In the genomic region with DNA sequence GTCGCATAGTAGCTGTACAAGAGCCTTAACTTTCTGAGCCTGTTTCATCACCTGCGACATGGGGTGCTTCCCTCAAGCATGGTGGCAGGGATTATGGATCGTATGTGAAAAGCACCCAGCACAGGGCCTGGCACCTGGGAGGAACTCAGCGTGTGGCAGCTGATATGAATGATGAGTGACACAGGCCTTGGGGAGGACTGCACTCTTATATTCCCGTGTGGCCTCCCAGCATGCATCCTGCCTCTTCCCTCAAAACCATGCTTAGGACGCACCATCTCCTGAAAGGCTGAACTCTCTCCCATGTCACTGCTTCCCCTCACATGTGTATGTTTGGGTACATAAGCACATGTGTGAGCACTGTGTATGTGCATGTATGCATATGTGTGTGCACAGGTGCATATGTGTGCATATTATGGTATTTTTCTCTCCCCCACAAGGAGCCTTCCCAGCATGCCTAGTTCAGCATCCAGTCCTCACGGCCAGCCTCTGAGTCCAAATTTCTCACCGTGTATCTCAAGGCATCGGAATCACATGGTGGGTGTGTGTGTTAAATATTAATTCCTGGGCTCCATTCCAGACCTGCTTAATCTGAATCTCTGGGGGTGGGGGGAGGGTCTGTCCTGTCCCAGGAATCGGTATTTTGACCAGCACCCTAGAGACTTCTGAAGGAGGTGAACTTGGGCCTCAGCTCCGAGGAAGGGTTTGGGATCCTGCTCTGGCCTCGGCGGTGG, we compare ENCODE assay signal across 31 cellular contexts. TPM values are rescaled to one million over a fixed set of nuclear protein-coding genes. Genes with fewer than 3 reads are reported as not detected.
DNase-seq lines count a peak whose midpoint lies in the region; ATAC-seq, FAIRE-seq and TF ChIP-seq lines count a peak whose summit lies in the region.
"Had no signal": no experiment of that assay in that cellular context is flagged by ENCODE, and none has a peak within 500 bp of the region (broad histone marks: within the 10 kb centered on the region; RNA-seq: fewer than 3 reads in every experiment).

No MANE protein-coding gene starts in this region.

- H3K56ac ChIP-seq in IMR-90 (ENCODE audit: extremely low read depth, insufficient read depth, low read length) = no peak overlapping the region

- H2BK5ac ChIP-seq in IMR-90 (ENCODE audit: low read depth, low read length, poor library complexity, severe bottlenecking) = no peak overlapping the region

- H3K9me3 ChIP-seq in IMR-90 (ENCODE audit: control insufficient read depth, insufficient read depth, low read length) = no peaks in the 10 kb centered on the region
- H3K9me3 ChIP-seq: BLaER1, colonic mucosa, Peyer's patch, SJCRH30, thyroid gland had no signal

- no peak overlapping the region for H3K18ac ChIP-seq in IMR-90 (ENCODE audit: low read depth, low read length)

- no peak overlapping the region for H2BK20ac ChIP-seq in IMR-90 (ENCODE audit: low read depth, low read length)

- intact Hi-C loops in IMR-90 (cut with micrococcal nuclease) = no loop called here

- H3K79me1 ChIP-seq in IMR-90 (ENCODE audit: low read depth in 1 of 2, low read length in 2 of 2) = no peaks in the 10 kb centered on the region

- no peak overlapping the region for H3K27ac ChIP-seq in IMR-90 (ENCODE audit: insufficient read depth, low read length)
- H3K27ac ChIP-seq: BLaER1, colonic mucosa, epithelial cell of prostate, GM23248, SJCRH30, thyroid gland, WERI-Rb-1 had no signal

- in situ Hi-C loops in IMR-90 (cut with MboI; ENCODE audit: low sequenced_read_pairs) = no loop called here

- WGBS in IMR-90 (ENCODE audit: extremely low coverage in 2 of 2, insufficient read length in 1 of 2), 2 experiments = 60% methylated on average over 1 of the region's 13 CpGs; no CpG with 5 or more reads in 1 of the 2 experiments

- peaks cover 23% of the 10 kb centered on the region for H3K4me1 Mint-ChIP-seq in mesothelial cell of epicardium
- H3K4me1 Mint-ChIP-seq: naive thymus-derived CD8-positive, alpha-beta T cell had no signal

- no peaks in the 10 kb centered on the region for H3K9me3 Mint-ChIP-seq in mesothelial cell of epicardium
- H3K9me3 Mint-ChIP-seq: activated naive CD4-positive, alpha-beta T cell treated with anti-CD3 and anti-CD28 coated beads, Interleukin-2, amount 50 U/mL, for 72 hours; activated T-helper 2 cell treated with anti-CD3 and anti-CD28 coated beads, Interferon-gamma antibody, Interleukin-2, Interleukin-4, amounts not matched to agents 10 μg/mL and 5 μg/mL and 100 μg/mL, durations not matched to agents 14 hours and 24 hours and 36 hours; naive thymus-derived CD8-positive, alpha-beta T cell had no signal

- POLR2A ChIA-PET in IMR-90 (lab: Charles Lee; ENCODE audit: unreplicated experiment) = no interaction called here

- H3K27ac Mint-ChIP-seq in mesothelial cell of epicardium = peak overlapping the region; percentile 2
- H3K27ac Mint-ChIP-seq: activated T-helper 2 cell treated with anti-CD3 and anti-CD28 coated beads, Interferon-gamma antibody, Interleukin-2, Interleukin-4, amounts not matched to agents 10 μg/mL and 5 μg/mL and 100 μg/mL, durations not matched to agents 14 hours and 24 hours and 36 hours; naive thymus-derived CD8-positive, alpha-beta T cell had no signal

- FAIRE-seq in bronchial epithelial cell (lab: Jason Lieb, UNC) = peak; percentile 68
- FAIRE-seq: GM12891 had no signal

- TF ChIP-seq RAD21 in IMR-90 (IDR thresholded peaks at IDR 0.05; ENCODE audit: low read length) = no peak

- H3K27me3 Mint-ChIP-seq in mesothelial cell of epicardium (ENCODE audit: low read depth) = peaks cover 2% of the 10 kb centered on the region

- H2BK15ac ChIP-seq in IMR-90 (ENCODE audit: low read depth, low read length) = no peak overlapping the region

- peaks cover 52% of the 10 kb centered on the region for H3K27me3 ChIP-seq in IMR-90 (ENCODE audit: control insufficient read depth, insufficient read depth, low read length)
- H3K27me3 ChIP-seq in bronchial epithelial cell (ENCODE audit: control insufficient read depth, insufficient read depth, low read length) = peaks cover 2% of the 10 kb centered on the region
- H3K27me3 ChIP-seq: BLaER1, colonic mucosa, Peyer's patch, SJCRH30, thyroid gland had no signal

- no peak for DNase-seq in IMR-90
- no peak for DNase-seq in bronchial epithelial cell (ENCODE audit: low read depth)
- DNase-seq in mesothelial cell of epicardium (ENCODE audit: low spot score in 2 of 2, unreplicated experiment in 2 of 2) = no peak
- peak; percentile 57 for DNase-seq in renal cortical epithelial cell (ENCODE audit: low read depth)
- no peak for DNase-seq in hypothalamus (lab: John Stamatoyannopoulos, UW)
- DNase-seq in effector CD4-positive, alpha-beta T cell = no peak
- DNase-seq: activated CD4-positive, alpha-beta T cell treated with anti-CD3 and anti-CD28 coated beads for 48 hours; activated T-cell treated with anti-CD3 and anti-CD28 coated beads for 4 hours; amygdala; colonic mucosa; DMS153; effector CD8-positive, alpha-beta T cell; GM23248; naive thymus-derived CD8-positive, alpha-beta T cell; NCI-H1092; NCI-H1694; NCI-H446 treated with DMSO at 0.1 percent for 48 hours; NCI-H774; Peyer's patch; SJCRH30; stimulated activated CD4-positive, alpha-beta T cell treated with anti-CD3 and anti-CD28 coated beads, Interleukin-4, amount 100 ng/mL, for 1 hour; thyroid gland; WERI-Rb-1 had no signal

- dilution Hi-C loops in IMR-90 (cut with HindIII; ENCODE audit: low sequenced_read_pairs, unreplicated experiment) = no loop called here

- no peak overlapping the region for H3K14ac ChIP-seq in IMR-90 (replicated peaks; ENCODE audit: low read depth, low read length)

- H2AFZ ChIP-seq in IMR-90 (replicated peaks; ENCODE audit: low read length, poor library complexity) = no peak overlapping the region
- H2AFZ ChIP-seq: GM23248 had no signal

- no peak overlapping the region for H4K91ac ChIP-seq in IMR-90 (ENCODE audit: insufficient read depth, low read depth, low read length)

- no peak for TF ChIP-seq CTCF in IMR-90 (conservative IDR thresholded peaks at IDR 0.05; ENCODE audit: low read depth, low read length)
- no peak for TF ChIP-seq CTCF in bronchial epithelial cell (IDR thresholded peaks at IDR 0.05; ENCODE audit: insufficient read depth, low read length, severe bottlenecking)
- no peak for TF ChIP-seq CTCF in mesothelial cell of epicardium (IDR thresholded peaks at IDR 0.05; ENCODE audit: unreplicated experiment)

- no peaks in the 10 kb centered on the region for H3K9me1 ChIP-seq in IMR-90 (ENCODE audit: insufficient read depth, low read length)

- H2AK5ac ChIP-seq in IMR-90 (ENCODE audit: low read depth, low read length) = no peak overlapping the region

- H3K4me3 ChIP-seq in IMR-90 (ENCODE audit: insufficient read depth, low read depth, low read length) = no peak overlapping the region
- no peak overlapping the region for H3K4me3 ChIP-seq in bronchial epithelial cell (ENCODE audit: low read depth, low read length)
- H3K4me3 ChIP-seq: BLaER1, colonic mucosa, GM23248, Peyer's patch, SJCRH30, thyroid gland had no signal

- H3K36me3 Mint-ChIP-seq in mesothelial cell of epicardium = no peaks in the 10 kb centered on the region
- H3K36me3 Mint-ChIP-seq: activated naive CD4-positive, alpha-beta T cell treated with anti-CD3 and anti-CD28 coated beads, Interleukin-2, amount 50 U/mL, for 72 hours; naive thymus-derived CD8-positive, alpha-beta T cell had no signal

- no peak overlapping the region for H3K23ac ChIP-seq in IMR-90 (ENCODE audit: low read depth, low read length)

- CTCF ChIA-PET in IMR-90 (lab: Yijun Ruan, JAX) = no interaction called here

- H3K36me3 ChIP-seq in IMR-90 (ENCODE audit: control insufficient read depth, insufficient read depth, low read length) (no peaks in the 10 kb centered on the region), bronchial epithelial cell (ENCODE audit: control insufficient read depth, insufficient read depth, low read length) (no peaks in the 10 kb centered on the region)
- H3K36me3 ChIP-seq: BLaER1, colonic mucosa, Peyer's patch, SJCRH30, thyroid gland, WERI-Rb-1 had no signal

- no peak overlapping the region for H3K9ac ChIP-seq in IMR-90 (ENCODE audit: low read depth, low read length)
- H3K9ac ChIP-seq: BLaER1, GM23248 had no signal

- no peak overlapping the region for H3K4me3 Mint-ChIP-seq in mesothelial cell of epicardium
- H3K4me3 Mint-ChIP-seq: naive thymus-derived CD8-positive, alpha-beta T cell had no signal

- no peak overlapping the region for H4K8ac ChIP-seq in IMR-90 (ENCODE audit: low read depth in 2 of 2, low read length in 2 of 2)

- no peaks in the 10 kb centered on the region for H4K20me1 ChIP-seq in IMR-90 (ENCODE audit: insufficient read depth, low read length)
- H4K20me1 ChIP-seq: BLaER1 had no signal

- H2AK9ac ChIP-seq in IMR-90 (replicated peaks; ENCODE audit: low read depth, low read length, poor library complexity) = peak overlapping the region; percentile 37

- ATAC-seq in IMR-90 (ENCODE audit: low read depth) = no peak
- ATAC-seq in GM19324 (IDR thresholded peaks at IDR 0.05; ENCODE audit: low FRiP score, unreplicated experiment) = no peak
- ATAC-seq: activated naive CD4-positive, alpha-beta T cell treated with anti-CD3 and anti-CD28 coated beads, Interleukin-2, amount 50 U/mL, for 72 hours; naive thymus-derived CD8-positive, alpha-beta T cell had no signal

- no peak overlapping the region for H2BK120ac ChIP-seq in IMR-90 (ENCODE audit: low read depth, low read length)

- TF ChIP-seq POLR2A in IMR-90 (IDR thresholded peaks at IDR 0.05; ENCODE audit: low read depth, low read length) = no peak

- H4K5ac ChIP-seq in IMR-90 (ENCODE audit: low read depth, low read length) = no peak overlapping the region

- no peak overlapping the region for H3K4ac ChIP-seq in IMR-90 (ENCODE audit: low read depth, low read length)

- BruUV-seq in IMR-90 (replicated peaks; lab: Mats Ljungman, UMichigan) = no TSS peak

- no peaks in the 10 kb centered on the region for H3K4me1 ChIP-seq in IMR-90 (ENCODE audit: control insufficient read depth, insufficient read depth, low read length)
- H3K4me1 ChIP-seq: colonic mucosa had no signal

- H3K4me2 ChIP-seq in IMR-90 (ENCODE audit: low read depth, low read length) = no peak overlapping the region
- H3K4me2 ChIP-seq: BLaER1 had no signal

TF ChIP-seq in IMR-90, 13 proteins besides CTCF, POLR2A, EP300 and RAD21 (continues in another document):
- no peak for TF ChIP-seq SMC3 (IDR thresholded peaks at IDR 0.05; ENCODE audit: low read depth, low read length)

RNA-seq across cellular contexts. Expression of gene MYOM3, which starts 12.9 kb away (rescaled TPM):
- total RNA-seq in IMR-90 (2012; rRNA removed) (not detected in 2 replicates), bronchial epithelial cell (under 0.01 and 0.13 TPM in 2 replicates), mesothelial cell of epicardium (0.11 to 0.29 TPM (median 0.13 TPM) in 3 replicates), renal cortical epithelial cell (1.5 and 9.0 TPM in 2 replicates)
- 0.03 TPM in 1 of 2 replicates, not detected in the other for polyA plus RNA-seq in IMR-90 (2012; rRNA removed)
- 0.01 TPM in 2 replicates for polyA plus RNA-seq in IMR-90 (2012; cell fraction: cytosol; rRNA removed)
- 0.01 TPM in 2 replicates for polyA plus RNA-seq in IMR-90 (2012; cell fraction: nucleus; rRNA removed; ENCODE audit: low replicate concordance)
- total RNA-seq: activated naive CD4-positive, alpha-beta T cell treated with anti-CD3 and anti-CD28 coated beads, Interleukin-2, amount 50 U/mL, for 72 hours; activated T-helper 2 cell treated with anti-CD3 and anti-CD28 coated beads, Interferon-gamma antibody, Interleukin-2, Interleukin-4, amounts not matched to agents 10 μg/mL and 5 μg/mL and 100 μg/mL, durations not matched to agents 14 hours and 24 hours and 36 hours; naive thymus-derived CD8-positive, alpha-beta T cell; osteocyte; SJCRH30 had no signal
- polyA plus RNA-seq: naive thymus-derived CD8-positive, alpha-beta T cell had no signal

RNA-seq across cellular contexts. Expression of gene IL22RA1, which starts 43.9 kb away (rescaled TPM):
- total RNA-seq in IMR-90 (2012; rRNA removed) = not detected in 2 replicates
- not detected in 2 replicates for polyA plus RNA-seq in IMR-90 (2012; rRNA removed)
- polyA plus RNA-seq in IMR-90 (2012; cell fraction: cytosol; rRNA removed) = 0.02 TPM in 1 of 2 replicates, not detected in the other
- polyA plus RNA-seq in IMR-90 (2012; cell fraction: nucleus; rRNA removed; ENCODE audit: low replicate concordance) = not detected in 2 replicates
- total RNA-seq in bronchial epithelial cell = 0.26 and 1.5 TPM in 2 replicates
- total RNA-seq in mesothelial cell of epicardium = 0.09 to 0.11 TPM in 2 of 3 replicates, not detected in the other
- 0.05 TPM in 1 of 2 replicates, not detected in the other for total RNA-seq in renal cortical epithelial cell
- total RNA-seq: activated naive CD4-positive, alpha-beta T cell treated with anti-CD3 and anti-CD28 coated beads, Interleukin-2, amount 50 U/mL, for 72 hours; activated T-helper 2 cell treated with anti-CD3 and anti-CD28 coated beads, Interferon-gamma antibody, Interleukin-2, Interleukin-4, amounts not matched to agents 10 μg/mL and 5 μg/mL and 100 μg/mL, durations not matched to agents 14 hours and 24 hours and 36 hours; glomerular endothelial cell; GM23248; naive thymus-derived CD8-positive, alpha-beta T cell; osteocyte; SJCRH30 had no signal
- polyA plus RNA-seq: naive thymus-derived CD8-positive, alpha-beta T cell had no signal
